ENCODE assay signal across 15 cellular contexts in the genomic region with DNA sequence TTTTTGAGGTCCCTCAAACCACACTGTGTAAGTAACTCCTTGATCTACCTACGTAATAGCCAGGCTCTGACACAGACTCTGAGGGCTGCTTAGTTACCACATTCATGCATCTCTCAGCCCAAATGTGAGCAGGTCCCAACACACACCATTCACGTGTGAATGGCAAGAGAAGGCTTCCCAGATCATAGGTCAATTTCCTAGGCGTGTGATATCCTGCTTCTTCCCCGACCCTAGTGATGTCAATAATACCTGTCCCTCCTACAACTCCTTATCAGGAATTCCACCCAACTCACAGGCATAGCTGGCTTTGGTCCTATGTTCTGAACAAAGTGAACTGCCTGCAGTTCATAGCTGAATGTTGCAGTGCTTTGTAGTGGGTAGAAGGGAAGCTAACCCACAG.
"Had no signal": no experiment of that assay in that cellular context is flagged by ENCODE, and none has a peak within 500 bp of the region (broad histone marks: within the 10 kb centered on the region; RNA-seq: fewer than 3 reads in every experiment).

No MANE protein-coding gene starts in this region.

- FAIRE-seq: kidney, urothelium cell line had no signal

- ATAC-seq: effector memory CD8-positive, alpha-beta T cell; psoas muscle; sciatic nerve; T-helper 17 cell had no signal

- H3K9me3 ChIP-seq: adrenal gland, left ventricle myocardium inferior, psoas muscle, tibial artery had no signal

- H3K4me1 ChIP-seq: psoas muscle had no signal

- H3K4me3 ChIP-seq: adrenal gland, left ventricle myocardium inferior, psoas muscle, tibial artery had no signal

- H3K27me3 ChIP-seq: adrenal gland, tibial artery had no signal

- H3K36me3 ChIP-seq: adrenal gland, left ventricle myocardium inferior, tibial artery, WERI-Rb-1 had no signal

- DNase-seq: activated CD4-positive, alpha-beta T cell treated with anti-CD3 and anti-CD28 coated beads, Interleukin-2, amount 50 U/mL, for 48 hours; activated effector memory CD4-positive, alpha-beta T cell treated with anti-CD3 and anti-CD28 coated beads, Interleukin-2, amount 50 U/mL, for 16 hours; activated T-cell treated with anti-CD3 and anti-CD28 coated beads, Interleukin-2, amount 50 U/mL, for 24 hours; adrenal gland; effector memory CD8-positive, alpha-beta T cell; kidney; left ventricle myocardium inferior; psoas muscle; stimulated activated CD4-positive, alpha-beta T cell treated with anti-CD3 and anti-CD28 coated beads, Interleukin-12 subunit alpha, Interleukin-12 subunit beta, amount 100 ng/mL, for 4 hours; stimulated activated CD4-positive, alpha-beta T cell treated with anti-CD3 and anti-CD28 coated beads, Interleukin-2, amount 100 ng/mL, for 24 hours; T-helper 17 cell; tibial artery; WERI-Rb-1 had no signal

- H3K27ac ChIP-seq: adrenal gland, left ventricle myocardium inferior, psoas muscle, WERI-Rb-1 had no signal
